In the genomic region with DNA sequence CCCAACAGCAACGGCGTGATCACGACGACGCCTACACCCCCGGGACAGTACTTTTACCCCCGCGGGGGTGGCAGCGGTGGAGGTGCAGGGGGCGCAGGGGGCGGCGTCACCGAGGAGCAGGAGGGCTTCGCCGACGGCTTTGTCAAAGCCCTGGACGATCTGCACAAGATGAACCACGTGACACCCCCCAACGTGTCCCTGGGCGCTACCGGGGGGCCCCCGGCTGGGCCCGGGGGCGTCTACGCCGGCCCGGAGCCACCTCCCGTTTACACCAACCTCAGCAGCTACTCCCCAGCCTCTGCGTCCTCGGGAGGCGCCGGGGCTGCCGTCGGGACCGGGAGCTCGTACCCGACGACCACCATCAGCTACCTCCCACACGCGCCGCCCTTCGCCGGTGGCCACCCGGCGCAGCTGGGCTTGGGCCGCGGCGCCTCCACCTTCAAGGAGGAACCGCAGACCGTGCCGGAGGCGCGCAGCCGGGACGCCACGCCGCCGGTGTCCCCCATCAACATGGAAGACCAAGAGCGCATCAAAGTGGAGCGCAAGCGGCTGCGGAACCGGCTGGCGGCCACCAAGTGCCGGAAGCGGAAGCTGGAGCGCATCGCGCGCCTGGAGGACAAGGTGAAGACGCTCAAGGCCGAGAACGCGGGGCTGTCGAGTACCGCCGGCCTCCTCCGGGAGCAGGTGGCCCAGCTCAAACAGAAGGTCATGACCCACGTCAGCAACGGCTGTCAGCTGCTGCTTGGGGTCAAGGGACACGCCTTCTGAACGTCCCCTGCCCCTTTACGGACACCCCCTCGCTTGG, we compare ENCODE assay signal across 8 cellular contexts. TPM values are rescaled to one million over a fixed set of nuclear protein-coding genes. Genes with fewer than 3 reads are reported as not detected.
DNase-seq lines count a peak whose midpoint lies in the region; TF ChIP-seq lines count a peak whose summit lies in the region.

No MANE protein-coding gene starts in this region.

- H3K27me3 Mint-ChIP-seq in mesothelial cell of epicardium (ENCODE audit: low read depth) = no peaks in the 10 kb centered on the region

- H3K4me3 ChIP-seq in endocrine pancreas (ENCODE audit: control insufficient read depth, insufficient read depth, low read length) = no peak overlapping the region

- H3K9me3 ChIP-seq in endocrine pancreas (ENCODE audit: control insufficient read depth, low read length) = no peaks in the 10 kb centered on the region

- H3K27ac Mint-ChIP-seq in mesothelial cell of epicardium = peak overlapping the region; percentile 99

- no peaks in the 10 kb centered on the region for H3K27me3 ChIP-seq in endocrine pancreas (ENCODE audit: control insufficient read depth, insufficient read depth, low read length)

- no peaks in the 10 kb centered on the region for H3K36me3 ChIP-seq in endocrine pancreas (ENCODE audit: control insufficient read depth, insufficient read depth, low read length)

- H3K4me3 Mint-ChIP-seq in mesothelial cell of epicardium = peak overlapping the region; percentile 93

- H3K9ac ChIP-seq in endocrine pancreas (ENCODE audit: control insufficient read depth, insufficient read depth, low read length) = peak overlapping the region; percentile 94

- H3K36me3 Mint-ChIP-seq in mesothelial cell of epicardium = peaks cover 2% of the 10 kb centered on the region

- H3K4me1 ChIP-seq in endocrine pancreas (ENCODE audit: control insufficient read depth, insufficient read depth, low read length) = peaks cover 6% of the 10 kb centered on the region

- H3K9me3 Mint-ChIP-seq in mesothelial cell of epicardium = no peaks in the 10 kb centered on the region

- peak; percentile 77 for DNase-seq in NK-92 treated with Interleukin-12 subunit alpha and Interleukin-12 subunit beta, amount 100 ng/mL, for 24 hours (lab: John Stamatoyannopoulos, UW)
- DNase-seq in NK-92 (lab: John Stamatoyannopoulos, UW; ENCODE audit: unreplicated experiment) = no peak
- peak; percentile 29 for DNase-seq in NCI-H748 treated with DMSO at 0.1 percent for 48 hours (lab: John Stamatoyannopoulos, UW)
- peak; percentile 90 for DNase-seq in activated CD8-positive, alpha-beta memory T cell treated with anti-CD3 and anti-CD28 coated beads for 24 hours
- DNase-seq in mesothelial cell of epicardium (ENCODE audit: low spot score in 2 of 2, unreplicated experiment in 2 of 2) = peak in 1 of 2 experiments; percentile 57
- peak; percentile 53 to 86 (median 70) for DNase-seq in stimulated activated naive CD4-positive, alpha-beta T cell (lab: John Stamatoyannopoulos, UW)
- no peak for DNase-seq in GM19238 (ENCODE audit: insufficient read length, low spot score)

- TF ChIP-seq CTCF in mesothelial cell of epicardium (IDR thresholded peaks at IDR 0.05; ENCODE audit: unreplicated experiment) = no peak

- peaks cover 41% of the 10 kb centered on the region for H3K4me1 Mint-ChIP-seq in mesothelial cell of epicardium

RNA-seq across cellular contexts. Expression of a gene that starts 1.0 kb away (rescaled TPM):
- 160 to 169 TPM (median 164 TPM) in 3 replicates for total RNA-seq in mesothelial cell of epicardium

RNA-seq across cellular contexts. Expression of a gene that starts 9.3 kb away (rescaled TPM):
- total RNA-seq in mesothelial cell of epicardium = 361 to 381 TPM (median 380 TPM) in 3 replicates

RNA-seq across cellular contexts. Expression of a gene that starts 9.6 kb away (rescaled TPM):
- total RNA-seq in mesothelial cell of epicardium = 8.4 to 11.4 TPM (median 8.8 TPM) in 3 replicates

RNA-seq across cellular contexts. Expression of a gene that starts 14.1 kb away (rescaled TPM):
- 17.5 to 22.7 TPM (median 19.8 TPM) in 3 replicates for total RNA-seq in mesothelial cell of epicardium

RNA-seq across cellular contexts. Expression of a gene that starts 16.9 kb away (rescaled TPM):
- total RNA-seq in mesothelial cell of epicardium = 89.2 to 93.7 TPM (median 92.7 TPM) in 3 replicates

Comparison
In these comparisons a context has a peak if more than half of its experiments do, and no peak if none do; other contexts are left out.
1. DNase-seq: peak in NK-92 treated with Interleukin-12 subunit alpha and Interleukin-12 subunit beta, amount 100 ng/mL, for 24 hours (single experiment), NCI-H748 treated with DMSO at 0.1 percent for 48 hours (single experiment), activated CD8-positive, alpha-beta memory T cell treated with anti-CD3 and anti-CD28 coated beads for 24 hours (single experiment) and stimulated activated naive CD4-positive, alpha-beta T cell (6 of 6); none in NK-92 (single experiment) and GM19238 (single experiment).